In genomic region chr11:103407641-103408040, GRCh38 we compare ENCODE assay signal across 30 cellular contexts.
"Had no signal": no experiment of that assay in that cellular context is flagged by ENCODE, and none has a peak within 500 bp of the region (broad histone marks: within the 10 kb centered on the region; RNA-seq: fewer than 3 reads in every experiment).

No MANE protein-coding gene starts in this region.

- H3K9me3 ChIP-seq: adrenal gland, ascending aorta, body of pancreas, breast epithelium had no signal

- H3K36me3 ChIP-seq: adrenal gland, ascending aorta, brain microvascular endothelial cell, breast epithelium, cardiac muscle cell had no signal

- DNase-seq: activated effector memory CD4-positive, alpha-beta T cell treated with anti-CD3 and anti-CD28 coated beads, Interleukin-2, amount 50 U/mL, for 16 hours; activated effector memory CD4-positive, alpha-beta T cell treated with Interleukin-2 at 50 U/mL for 16 hours; activated gamma-delta T cell; activated gamma-delta T cell treated with Interleukin-2 at 50 U/mL for 16 hours; activated naive CD4-positive, alpha-beta T cell; activated naive CD4-positive, alpha-beta T cell treated with anti-CD3 and anti-CD28 coated beads for 36 hours; activated naive CD4-positive, alpha-beta T cell treated with anti-CD3 and anti-CD28 coated beads, Interleukin-2, amount 10 ng/mL, durations not matched to agents 7 days and 5 days; activated naive CD4-positive, alpha-beta T cell treated with anti-CD3 and anti-CD28 coated beads, Interleukin-2, amount 50 U/mL, for 16 hours; activated naive CD4-positive, alpha-beta T cell treated with Interleukin-2 at 50 U/mL for 16 hours; activated naive CD8-positive, alpha-beta T cell treated with anti-CD3 and anti-CD28 coated beads for 36 hours; activated naive CD8-positive, alpha-beta T cell treated with anti-CD3 and anti-CD28 coated beads, Interleukin-2, amount 10 ng/mL, durations not matched to agents 7 days and 5 days; activated naive CD8-positive, alpha-beta T cell treated with anti-CD3 and anti-CD28 coated beads, Interleukin-2, amount 50 U/mL, for 24 hours; activated T-cell treated with anti-CD3 and anti-CD28 coated beads, Interleukin-2, amount 50 U/mL, for 1 hour; activated T-cell treated with anti-CD3 and anti-CD28 coated beads, Interleukin-2, amount 50 U/mL, for 24 hours; activated T-cell treated with anti-CD3 and anti-CD28 coated beads, Interleukin-2, amount 50 U/mL, for 4 hours; activated T-cell treated with anti-CD3 and anti-CD28 coated beads, Interleukin-2, amount 50 U/mL, for 48 hours; activated T-cell treated with anti-CD3 and anti-CD28 coated beads, Interleukin-2, amount 50 U/mL, for 72 hours; adrenal gland; amniotic stem cell; amygdala; anterior cingulate cortex; aorta; body of pancreas; brain microvascular endothelial cell; caudate nucleus; central memory CD4-positive, alpha-beta T cell; cerebellar nuclear complex had no signal

- H3K4me1 ChIP-seq: adrenal gland, ascending aorta, body of pancreas, breast epithelium had no signal

- H3K27me3 ChIP-seq: adrenal gland, ascending aorta, body of pancreas, brain microvascular endothelial cell, breast epithelium, cardiac muscle cell had no signal

- H3K27ac ChIP-seq: adrenal gland, ascending aorta, body of pancreas, brain microvascular endothelial cell, breast epithelium, cardiac muscle cell had no signal

- H3K4me3 ChIP-seq: adrenal gland, ascending aorta, body of pancreas, breast epithelium, cardiac muscle cell had no signal
